Comparison of ENCODE assay signal across 41 cellular contexts in genomic region chr11:20640401-20640800, GRCh38. TPM values are rescaled to one million over a fixed set of nuclear protein-coding genes. Genes with fewer than 3 reads are reported as not detected.
"Had no signal": no experiment of that assay in that cellular context is flagged by ENCODE, and none has a peak within 500 bp of the region (broad histone marks: within the 10 kb centered on the region; RNA-seq: fewer than 3 reads in every experiment).

No MANE protein-coding gene starts in this region.

- H3K36me3 ChIP-seq: adrenal gland, ascending aorta, brain microvascular endothelial cell, breast epithelium, cardiac muscle cell had no signal

- H3K4me3 Mint-ChIP-seq: activated naive CD4-positive, alpha-beta T cell treated with anti-CD3 and anti-CD28 coated beads for 36 hours; activated naive CD4-positive, alpha-beta T cell treated with anti-CD3 and anti-CD28 coated beads, Interleukin-2, amount 10 ng/mL, durations not matched to agents 7 days and 5 days; activated naive CD4-positive, alpha-beta T cell treated with anti-CD3 and anti-CD28 coated beads, Interleukin-2, amount 50 U/mL, for 24 hours; activated naive CD8-positive, alpha-beta T cell; activated naive CD8-positive, alpha-beta T cell treated with anti-CD3 and anti-CD28 coated beads for 36 hours; activated naive CD8-positive, alpha-beta T cell treated with anti-CD3 and anti-CD28 coated beads, Interleukin-2, amount 10 ng/mL, durations not matched to agents 7 days and 5 days; activated naive CD8-positive, alpha-beta T cell treated with anti-CD3 and anti-CD28 coated beads, Interleukin-2, amount 50 U/mL, for 24 hours; activated T-cell treated with anti-CD3 and anti-CD28 coated beads, Interleukin-2, amount 50 U/mL, for 24 hours; activated T-cell treated with anti-CD3 and anti-CD28 coated beads, Interleukin-2, amount 50 U/mL, for 72 hours; activated T-helper 1 cell treated with anti-CD3 and anti-CD28 coated beads, Interleukin-12 subunit alpha, Interleukin-12 subunit beta, Interleukin-2, Interleukin-4 antibody, amounts not matched to agents 30 ng/mL and 10 ng/mL and 1 ng/mL, durations not matched to agents 14 hours and 24 hours and 36 hours; activated T-helper 17 cell treated with anti-CD3 and anti-CD28 coated beads, Interleukin-2, amount 50 U/mL, for 72 hours; brain; central memory CD8-positive, alpha-beta T cell had no signal

- H3K9me3 ChIP-seq: adrenal gland, ascending aorta, body of pancreas, breast epithelium had no signal

- H3K36me3 Mint-ChIP-seq: activated naive CD4-positive, alpha-beta T cell treated with anti-CD3 and anti-CD28 coated beads, Interleukin-2, amount 10 ng/mL, durations not matched to agents 7 days and 5 days; activated naive CD4-positive, alpha-beta T cell treated with anti-CD3 and anti-CD28 coated beads, Interleukin-2, amount 50 U/mL, for 24 hours; activated naive CD4-positive, alpha-beta T cell treated with anti-CD3 and anti-CD28 coated beads, Interleukin-2, amount 50 U/mL, for 72 hours; activated naive CD8-positive, alpha-beta T cell; activated naive CD8-positive, alpha-beta T cell treated with anti-CD3 and anti-CD28 coated beads for 36 hours; activated naive CD8-positive, alpha-beta T cell treated with anti-CD3 and anti-CD28 coated beads, Interleukin-2, amount 10 ng/mL, durations not matched to agents 7 days and 5 days; brain had no signal

- ATAC-seq: activated naive CD4-positive, alpha-beta T cell treated with anti-CD3 and anti-CD28 coated beads, Interleukin-2, amount 50 U/mL, for 72 hours; activated naive CD8-positive, alpha-beta T cell treated with anti-CD3 and anti-CD28 coated beads, Interleukin-2, amount 50 U/mL, for 24 hours; activated T-cell treated with anti-CD3 and anti-CD28 coated beads, Interleukin-2, amount 50 U/mL, for 72 hours; activated T-helper 17 cell treated with anti-CD3 and anti-CD28 coated beads, Interleukin-2, amount 50 U/mL, for 72 hours; body of pancreas had no signal

- H3K4me3 ChIP-seq: adrenal gland, ascending aorta, body of pancreas, breast epithelium, cardiac muscle cell had no signal

- H3K27ac ChIP-seq: adrenal gland, ascending aorta, body of pancreas, brain microvascular endothelial cell, breast epithelium, cardiac muscle cell had no signal

- H3K4me1 ChIP-seq: adrenal gland, ascending aorta, body of pancreas, breast epithelium had no signal

- H3K27ac Mint-ChIP-seq: activated naive CD4-positive, alpha-beta T cell treated with anti-CD3 and anti-CD28 coated beads for 36 hours; activated naive CD4-positive, alpha-beta T cell treated with anti-CD3 and anti-CD28 coated beads, Interleukin-2, amount 10 ng/mL, durations not matched to agents 7 days and 5 days; activated naive CD4-positive, alpha-beta T cell treated with anti-CD3 and anti-CD28 coated beads, Interleukin-2, amount 50 U/mL, for 24 hours; activated naive CD4-positive, alpha-beta T cell treated with anti-CD3 and anti-CD28 coated beads, Interleukin-2, amount 50 U/mL, for 72 hours; activated naive CD8-positive, alpha-beta T cell; activated naive CD8-positive, alpha-beta T cell treated with anti-CD3 and anti-CD28 coated beads for 36 hours; activated naive CD8-positive, alpha-beta T cell treated with anti-CD3 and anti-CD28 coated beads, Interleukin-2, amount 10 ng/mL, durations not matched to agents 7 days and 5 days; activated naive CD8-positive, alpha-beta T cell treated with anti-CD3 and anti-CD28 coated beads, Interleukin-2, amount 50 U/mL, for 24 hours; activated T-cell treated with anti-CD3 and anti-CD28 coated beads, Interleukin-2, amount 50 U/mL, for 24 hours; activated T-cell treated with anti-CD3 and anti-CD28 coated beads, Interleukin-2, amount 50 U/mL, for 72 hours; activated T-helper 1 cell treated with anti-CD3 and anti-CD28 coated beads, Interleukin-12 subunit alpha, Interleukin-12 subunit beta, Interleukin-2, Interleukin-4 antibody, amounts not matched to agents 30 ng/mL and 10 ng/mL and 1 ng/mL, durations not matched to agents 14 hours and 24 hours and 36 hours; activated T-helper 17 cell treated with anti-CD3 and anti-CD28 coated beads, Interleukin-2, amount 50 U/mL, for 72 hours; activated T-helper 2 cell treated with anti-CD3 and anti-CD28 coated beads, Interferon-gamma antibody, Interleukin-2, Interleukin-4, amounts not matched to agents 10 μg/mL and 5 μg/mL and 100 μg/mL, durations not matched to agents 14 hours and 24 hours and 36 hours; brain had no signal

- H3K4me1 Mint-ChIP-seq: activated naive CD4-positive, alpha-beta T cell treated with anti-CD3 and anti-CD28 coated beads, Interleukin-2, amount 10 ng/mL, durations not matched to agents 7 days and 5 days; activated naive CD4-positive, alpha-beta T cell treated with anti-CD3 and anti-CD28 coated beads, Interleukin-2, amount 50 U/mL, for 24 hours; activated naive CD8-positive, alpha-beta T cell treated with anti-CD3 and anti-CD28 coated beads for 36 hours; activated naive CD8-positive, alpha-beta T cell treated with anti-CD3 and anti-CD28 coated beads, Interleukin-2, amount 10 ng/mL, durations not matched to agents 7 days and 5 days; activated naive CD8-positive, alpha-beta T cell treated with anti-CD3 and anti-CD28 coated beads, Interleukin-2, amount 50 U/mL, for 24 hours; activated T-helper 17 cell treated with anti-CD3 and anti-CD28 coated beads, Interleukin-2, amount 50 U/mL, for 72 hours; brain; central memory CD8-positive, alpha-beta T cell had no signal

- H3K9me3 Mint-ChIP-seq: activated naive CD4-positive, alpha-beta T cell treated with anti-CD3 and anti-CD28 coated beads for 36 hours; activated naive CD4-positive, alpha-beta T cell treated with anti-CD3 and anti-CD28 coated beads, Interleukin-2, amount 10 ng/mL, durations not matched to agents 7 days and 5 days; activated naive CD4-positive, alpha-beta T cell treated with anti-CD3 and anti-CD28 coated beads, Interleukin-2, amount 50 U/mL, for 24 hours; activated naive CD4-positive, alpha-beta T cell treated with anti-CD3 and anti-CD28 coated beads, Interleukin-2, amount 50 U/mL, for 72 hours; activated naive CD8-positive, alpha-beta T cell treated with anti-CD3 and anti-CD28 coated beads for 36 hours; activated naive CD8-positive, alpha-beta T cell treated with anti-CD3 and anti-CD28 coated beads, Interleukin-2, amount 10 ng/mL, durations not matched to agents 7 days and 5 days; activated naive CD8-positive, alpha-beta T cell treated with anti-CD3 and anti-CD28 coated beads, Interleukin-2, amount 50 U/mL, for 24 hours; activated T-cell treated with anti-CD3 and anti-CD28 coated beads, Interleukin-2, amount 50 U/mL, for 24 hours; activated T-cell treated with anti-CD3 and anti-CD28 coated beads, Interleukin-2, amount 50 U/mL, for 72 hours; activated T-helper 1 cell treated with anti-CD3 and anti-CD28 coated beads, Interleukin-12 subunit alpha, Interleukin-12 subunit beta, Interleukin-2, Interleukin-4 antibody, amounts not matched to agents 30 ng/mL and 10 ng/mL and 1 ng/mL, durations not matched to agents 14 hours and 24 hours and 36 hours; activated T-helper 17 cell treated with anti-CD3 and anti-CD28 coated beads, Interleukin-2, amount 50 U/mL, for 72 hours; activated T-helper 2 cell treated with anti-CD3 and anti-CD28 coated beads, Interferon-gamma antibody, Interleukin-2, Interleukin-4, amounts not matched to agents 10 μg/mL and 5 μg/mL and 100 μg/mL, durations not matched to agents 14 hours and 24 hours and 36 hours; central memory CD8-positive, alpha-beta T cell had no signal

- DNase-seq: activated effector memory CD4-positive, alpha-beta T cell treated with anti-CD3 and anti-CD28 coated beads, Interleukin-2, amount 50 U/mL, for 16 hours; activated effector memory CD4-positive, alpha-beta T cell treated with Interleukin-2 at 50 U/mL for 16 hours; activated gamma-delta T cell; activated gamma-delta T cell treated with Interleukin-2 at 50 U/mL for 16 hours; activated naive CD4-positive, alpha-beta T cell; activated naive CD4-positive, alpha-beta T cell treated with anti-CD3 and anti-CD28 coated beads for 36 hours; activated naive CD4-positive, alpha-beta T cell treated with anti-CD3 and anti-CD28 coated beads, Interleukin-2, amount 10 ng/mL, durations not matched to agents 7 days and 5 days; activated naive CD4-positive, alpha-beta T cell treated with anti-CD3 and anti-CD28 coated beads, Interleukin-2, amount 50 U/mL, for 16 hours; activated naive CD4-positive, alpha-beta T cell treated with Interleukin-2 at 50 U/mL for 16 hours; activated naive CD8-positive, alpha-beta T cell treated with anti-CD3 and anti-CD28 coated beads for 36 hours; activated naive CD8-positive, alpha-beta T cell treated with anti-CD3 and anti-CD28 coated beads, Interleukin-2, amount 10 ng/mL, durations not matched to agents 7 days and 5 days; activated naive CD8-positive, alpha-beta T cell treated with anti-CD3 and anti-CD28 coated beads, Interleukin-2, amount 50 U/mL, for 24 hours; activated T-cell treated with anti-CD3 and anti-CD28 coated beads for 4 hours; activated T-cell treated with anti-CD3 and anti-CD28 coated beads, Interleukin-2, amount 50 U/mL, for 1 hour; activated T-cell treated with anti-CD3 and anti-CD28 coated beads, Interleukin-2, amount 50 U/mL, for 24 hours; activated T-cell treated with anti-CD3 and anti-CD28 coated beads, Interleukin-2, amount 50 U/mL, for 48 hours; activated T-cell treated with anti-CD3 and anti-CD28 coated beads, Interleukin-2, amount 50 U/mL, for 72 hours; amniotic stem cell; amygdala; anterior cingulate cortex; aorta; body of pancreas; brain microvascular endothelial cell; central memory CD4-positive, alpha-beta T cell; cerebellar nuclear complex had no signal

- H3K27me3 ChIP-seq: adrenal gland, ascending aorta, body of pancreas, brain microvascular endothelial cell, breast epithelium, cardiac muscle cell had no signal

RNA-seq across cellular contexts. Expression of gene NELL1, which starts 29.0 kb away (rescaled TPM):
- total RNA-seq: activated naive CD4-positive, alpha-beta T cell treated with anti-CD3 and anti-CD28 coated beads for 36 hours; activated naive CD4-positive, alpha-beta T cell treated with anti-CD3 and anti-CD28 coated beads, Interleukin-2, amount 50 U/mL, for 72 hours; activated naive CD8-positive, alpha-beta T cell treated with anti-CD3 and anti-CD28 coated beads for 36 hours; activated naive CD8-positive, alpha-beta T cell treated with anti-CD3 and anti-CD28 coated beads, Interleukin-2, amount 10 ng/mL, durations not matched to agents 7 days and 5 days; activated T-cell treated with anti-CD3 and anti-CD28 coated beads, Interleukin-2, amount 50 U/mL, for 72 hours; activated T-helper 1 cell treated with anti-CD3 and anti-CD28 coated beads, Interleukin-12 subunit alpha, Interleukin-12 subunit beta, Interleukin-2, Interleukin-4 antibody, amounts not matched to agents 30 ng/mL and 10 ng/mL and 1 ng/mL, durations not matched to agents 14 hours and 24 hours and 36 hours; activated T-helper 17 cell treated with anti-CD3 and anti-CD28 coated beads, Interleukin-2, amount 50 U/mL, for 72 hours; ascending aorta; body of pancreas; bronchial epithelial cell; cardiac septum; chondrocyte had no signal

RNA-seq across cellular contexts. Expression of gene SLC6A5, which starts 41.0 kb away (rescaled TPM):
- total RNA-seq: activated naive CD4-positive, alpha-beta T cell treated with anti-CD3 and anti-CD28 coated beads for 36 hours; activated naive CD4-positive, alpha-beta T cell treated with anti-CD3 and anti-CD28 coated beads, Interleukin-2, amount 50 U/mL, for 72 hours; activated naive CD8-positive, alpha-beta T cell treated with anti-CD3 and anti-CD28 coated beads for 36 hours; activated naive CD8-positive, alpha-beta T cell treated with anti-CD3 and anti-CD28 coated beads, Interleukin-2, amount 10 ng/mL, durations not matched to agents 7 days and 5 days; activated T-cell treated with anti-CD3 and anti-CD28 coated beads, Interleukin-2, amount 50 U/mL, for 72 hours; activated T-helper 1 cell treated with anti-CD3 and anti-CD28 coated beads, Interleukin-12 subunit alpha, Interleukin-12 subunit beta, Interleukin-2, Interleukin-4 antibody, amounts not matched to agents 30 ng/mL and 10 ng/mL and 1 ng/mL, durations not matched to agents 14 hours and 24 hours and 36 hours; activated T-helper 17 cell treated with anti-CD3 and anti-CD28 coated beads, Interleukin-2, amount 50 U/mL, for 72 hours; activated T-helper 2 cell treated with anti-CD3 and anti-CD28 coated beads, Interferon-gamma antibody, Interleukin-2, Interleukin-4, amounts not matched to agents 10 μg/mL and 5 μg/mL and 100 μg/mL, durations not matched to agents 14 hours and 24 hours and 36 hours; aorta; ascending aorta; astrocyte; body of pancreas; breast epithelium; bronchial epithelial cell; cardiac muscle cell; cardiac septum; chondrocyte had no signal
